18 cellular contexts compared by ENCODE assay signal in genomic region chr14:105690671-105691070, GRCh38.
"Had no signal": no experiment of that assay in that cellular context is flagged by ENCODE, and none has a peak within 500 bp of the region (broad histone marks: within the 10 kb centered on the region; RNA-seq: fewer than 3 reads in every experiment).

No MANE protein-coding gene starts in this region.

- H3K4me1 ChIP-seq: body of pancreas, esophagus squamous epithelium, parathyroid adenoma, upper lobe of left lung had no signal

- H3K27me3 ChIP-seq: body of pancreas, esophagus squamous epithelium, hepatocyte, upper lobe of left lung had no signal

- H3K79me2 ChIP-seq: hepatocyte, parathyroid adenoma had no signal

- H3K9me3 ChIP-seq: body of pancreas, esophagus squamous epithelium, upper lobe of left lung had no signal

- DNase-seq: activated CD4-positive, alpha-beta T cell treated with anti-CD3 and anti-CD28 coated beads, Interleukin-2, amount 50 U/mL, for 4 hours; activated effector memory CD4-positive, alpha-beta T cell treated with Interleukin-2 at 50 U/mL for 16 hours; activated T-cell treated with anti-CD3 and anti-CD28 coated beads, Interleukin-2, amount 50 U/mL, for 4 hours; amygdala; body of pancreas; caudate nucleus; esophagus squamous epithelium; naive thymus-derived CD4-positive, alpha-beta T cell; stimulated activated CD4-positive, alpha-beta T cell treated with anti-CD3 and anti-CD28 coated beads, Interleukin-2, amount 100 ng/mL, for 48 hours; stimulated activated naive CD4-positive, alpha-beta T cell treated with Interleukin-2 at 50 U/mL for 16 hours had no signal

- FAIRE-seq: colon, keratinocyte had no signal

- H3K36me3 ChIP-seq: esophagus squamous epithelium, upper lobe of left lung had no signal

- H3K9ac ChIP-seq: parathyroid adenoma had no signal

- H3K4me3 ChIP-seq: body of pancreas, esophagus squamous epithelium, hepatocyte, upper lobe of left lung had no signal

- ATAC-seq: activated CD4-positive, CD25-positive, alpha-beta regulatory T cell treated with anti-CD3 and anti-CD28 coated beads, Interleukin-2, amount 50 U/mL, for 24 hours; activated naive CD4-positive, alpha-beta T cell treated with anti-CD3 and anti-CD28 coated beads, Interleukin-2, amount 50 U/mL, for 72 hours; activated T-cell treated with anti-CD3 and anti-CD28 coated beads, Interleukin-2, amount 50 U/mL, for 4 hours; body of pancreas; left lobe of liver; naive thymus-derived CD4-positive, alpha-beta T cell had no signal

- H3K4me2 ChIP-seq: hepatocyte had no signal

- H2AFZ ChIP-seq: hepatocyte, parathyroid adenoma had no signal

- H3K27ac ChIP-seq: body of pancreas, esophagus squamous epithelium, hepatocyte, parathyroid adenoma, upper lobe of left lung had no signal
